20 cellular contexts compared by ENCODE assay signal in the genomic region with DNA sequence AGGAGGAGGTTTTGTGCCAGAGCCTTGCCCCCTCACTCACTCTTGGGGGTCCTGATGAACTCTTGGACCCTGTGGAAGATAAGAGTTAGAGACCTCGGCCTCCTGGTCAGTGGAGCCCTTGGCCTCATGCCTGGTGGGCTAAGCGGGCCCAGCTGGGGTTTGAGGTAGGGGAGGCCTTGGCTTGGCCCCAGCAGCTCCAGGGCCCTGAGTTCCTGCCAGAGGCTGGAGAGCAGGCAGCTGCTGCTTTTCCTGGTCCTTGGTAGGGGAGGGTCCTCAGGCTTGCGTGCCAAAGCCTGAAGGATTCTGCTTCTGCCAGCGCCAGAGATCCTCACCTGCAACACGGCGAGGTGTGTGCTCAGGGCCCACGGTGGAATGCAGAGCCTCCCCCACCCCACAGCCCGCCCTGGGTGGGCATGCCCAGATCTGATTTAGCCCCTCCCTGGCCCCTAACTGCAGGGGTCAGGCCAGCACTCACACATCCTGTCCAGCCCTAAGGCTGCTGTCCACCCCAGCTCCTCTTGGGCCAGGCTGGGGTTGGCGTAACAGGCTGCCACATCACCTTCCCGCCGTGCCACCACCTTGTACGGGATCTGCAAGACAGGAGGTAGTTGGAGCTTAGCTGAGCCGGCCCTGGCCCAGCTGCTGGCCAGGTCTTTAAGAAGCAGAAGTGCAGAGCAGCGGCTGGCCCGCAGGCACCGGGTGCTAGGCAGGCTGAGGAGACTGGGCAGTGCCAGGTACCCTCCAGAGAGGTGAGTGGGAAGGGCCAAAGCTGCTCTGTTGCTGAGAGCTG. TPM values are rescaled to one million over a fixed set of nuclear protein-coding genes. Genes with fewer than 3 reads are reported as not detected.
DNase-seq lines count a peak whose midpoint lies in the region; ATAC-seq and TF ChIP-seq lines count a peak whose summit lies in the region.
"Had no signal": no experiment of that assay in that cellular context is flagged by ENCODE, and none has a peak within 500 bp of the region (broad histone marks: within the 10 kb centered on the region; RNA-seq: fewer than 3 reads in every experiment).

No MANE protein-coding gene starts in this region.

- ATAC-seq in activated CD8-positive, alpha-beta T cell treated with anti-CD3 and anti-CD28 coated beads, Interleukin-2, amount 10 ng/mL, durations not matched to agents 7 days and 5 days = no peak
- no peak for ATAC-seq in activated CD8-positive, alpha-beta T cell treated with anti-CD3 and anti-CD28 coated beads for 36 hours
- ATAC-seq in stimulated activated effector memory CD8-positive, alpha-beta T cell treated with anti-CD3 and anti-CD28 coated beads, Interleukin-12 subunit alpha, Interleukin-12 subunit beta, amount 100 ng/mL, for 72 hours = no peak
- ATAC-seq: A549 had no signal

- H3K27me3 Mint-ChIP-seq in activated CD8-positive, alpha-beta T cell treated with anti-CD3 and anti-CD28 coated beads, Interleukin-2, amount 10 ng/mL, durations not matched to agents 7 days and 5 days (ENCODE audit: low read depth) = no peaks in the 10 kb centered on the region
- no peaks in the 10 kb centered on the region for H3K27me3 Mint-ChIP-seq in activated CD8-positive, alpha-beta T cell treated with anti-CD3 and anti-CD28 coated beads for 36 hours
- H3K27me3 Mint-ChIP-seq: activated naive CD8-positive, alpha-beta T cell treated with anti-CD3 and anti-CD28 coated beads, Interleukin-2, amount 10 ng/mL, durations not matched to agents 7 days and 5 days; dendritic cell treated with granulocyte-macrophage colony-stimulating factor and Interleukin-4, amounts not matched to agents 40 ng/mL and 50 ng/mL, for 4 days had no signal

- peaks cover 6 to 16% of the 10 kb centered on the region in 2 donors for H3K4me1 ChIP-seq in breast epithelium

- no peak overlapping the region for H3K4me3 Mint-ChIP-seq in activated CD8-positive, alpha-beta T cell treated with anti-CD3 and anti-CD28 coated beads, Interleukin-2, amount 10 ng/mL, durations not matched to agents 7 days and 5 days
- H3K4me3 Mint-ChIP-seq in activated CD8-positive, alpha-beta T cell treated with anti-CD3 and anti-CD28 coated beads for 36 hours = no peak overlapping the region
- H3K4me3 Mint-ChIP-seq in stimulated activated effector memory CD8-positive, alpha-beta T cell treated with anti-CD3 and anti-CD28 coated beads, Interleukin-12 subunit alpha, Interleukin-12 subunit beta, amount 100 ng/mL, for 72 hours = no peak overlapping the region
- H3K4me3 Mint-ChIP-seq: activated naive CD8-positive, alpha-beta T cell treated with anti-CD3 and anti-CD28 coated beads, Interleukin-2, amount 10 ng/mL, durations not matched to agents 7 days and 5 days; dendritic cell treated with granulocyte-macrophage colony-stimulating factor and Interleukin-4, amounts not matched to agents 40 ng/mL and 50 ng/mL, for 4 days; neural progenitor cell had no signal

- CTCF ChIA-PET in activated CD8-positive, alpha-beta T cell treated with anti-CD3 and anti-CD28 coated beads, Interleukin-2, amount 10 ng/mL, durations not matched to agents 7 days and 5 days (lab: Charles Lee) = no interaction called here
- CTCF ChIA-PET in activated CD8-positive, alpha-beta T cell treated with anti-CD3 and anti-CD28 coated beads for 36 hours (lab: Charles Lee) = interaction anchor here (1.2 to 3.9 kb wide), 2 partner anchors 15 to 25 kb away, joined by 3 to 18 read pairs; no protein-coding TSS in a partner anchor

- no peak for DNase-seq in activated CD8-positive, alpha-beta T cell treated with anti-CD3 and anti-CD28 coated beads, Interleukin-2, amount 10 ng/mL, durations not matched to agents 7 days and 5 days
- DNase-seq in activated CD8-positive, alpha-beta T cell treated with anti-CD3 and anti-CD28 coated beads for 36 hours = no peak
- DNase-seq in breast epithelium (ENCODE audit: low spot score in 2 of 2) = no peak
- DNase-seq in stimulated activated effector memory CD8-positive, alpha-beta T cell treated with anti-CD3 and anti-CD28 coated beads, Interleukin-12 subunit alpha, Interleukin-12 subunit beta, amount 100 ng/mL, for 72 hours (ENCODE audit: low spot score in 2 of 2) = no peak
- no peak for DNase-seq in DMS153 treated with DMSO at 0.1 percent for 48 hours (lab: John Stamatoyannopoulos, UW; ENCODE audit: unreplicated experiment)
- DNase-seq in ecto neural progenitor cell (ENCODE audit: low spot score) = no peak
- DNase-seq: activated naive CD8-positive, alpha-beta T cell treated with anti-CD3 and anti-CD28 coated beads, Interleukin-2, amount 10 ng/mL, durations not matched to agents 7 days and 5 days; activated T-cell treated with anti-CD3 and anti-CD28 coated beads, Interleukin-2, amount 50 U/mL, for 1 hour; brain microvascular endothelial cell; GDM1; HCEC 1CT; IMR-90; mesendoderm; NCI-H187; SW 1271; tibial artery had no signal

- POLR2A ChIA-PET in activated CD8-positive, alpha-beta T cell treated with anti-CD3 and anti-CD28 coated beads, Interleukin-2, amount 10 ng/mL, durations not matched to agents 7 days and 5 days (lab: Charles Lee) = interaction anchor here (1.3 to 2.6 kb wide), 2 partner anchors 12 to 18 kb away, joined by 4 to 10 read pairs; a partner anchor contains a TSS
- POLR2A ChIA-PET in activated CD8-positive, alpha-beta T cell treated with anti-CD3 and anti-CD28 coated beads for 36 hours (lab: Charles Lee) = interaction anchor here (16.5 kb wide), 1 partner anchor 17 kb away, joined by 168 read pairs; a partner anchor contains a TSS

- no peaks in the 10 kb centered on the region for H3K36me3 ChIP-seq in breast epithelium
- H3K36me3 ChIP-seq: neural progenitor cell had no signal

- H3K4me3 ChIP-seq in breast epithelium = no peak overlapping the region
- H3K4me3 ChIP-seq: A549, BLaER1, neural progenitor cell, tibial artery had no signal

- H3K36me3 Mint-ChIP-seq in activated CD8-positive, alpha-beta T cell treated with anti-CD3 and anti-CD28 coated beads, Interleukin-2, amount 10 ng/mL, durations not matched to agents 7 days and 5 days (ENCODE audit: low read depth) = peaks cover 34% of the 10 kb centered on the region
- H3K36me3 Mint-ChIP-seq in activated CD8-positive, alpha-beta T cell treated with anti-CD3 and anti-CD28 coated beads for 36 hours (ENCODE audit: low read depth) = peaks cover 36% of the 10 kb centered on the region
- H3K36me3 Mint-ChIP-seq in stimulated activated effector memory CD8-positive, alpha-beta T cell treated with anti-CD3 and anti-CD28 coated beads, Interleukin-12 subunit alpha, Interleukin-12 subunit beta, amount 100 ng/mL, for 72 hours = peaks cover 84% of the 10 kb centered on the region

- H3K27ac ChIP-seq in breast epithelium = peak overlapping the region; percentile 39 to 54
- H3K27ac ChIP-seq: BLaER1, brain microvascular endothelial cell, neural progenitor cell, tibial artery had no signal

- peak overlapping the region; percentile 43 for H3K27ac Mint-ChIP-seq in activated CD8-positive, alpha-beta T cell treated with anti-CD3 and anti-CD28 coated beads, Interleukin-2, amount 10 ng/mL, durations not matched to agents 7 days and 5 days
- no peak overlapping the region for H3K27ac Mint-ChIP-seq in activated CD8-positive, alpha-beta T cell treated with anti-CD3 and anti-CD28 coated beads for 36 hours
- H3K27ac Mint-ChIP-seq in stimulated activated effector memory CD8-positive, alpha-beta T cell treated with anti-CD3 and anti-CD28 coated beads, Interleukin-12 subunit alpha, Interleukin-12 subunit beta, amount 100 ng/mL, for 72 hours = peak overlapping the region; percentile 56
- H3K27ac Mint-ChIP-seq: activated naive CD8-positive, alpha-beta T cell treated with anti-CD3 and anti-CD28 coated beads, Interleukin-2, amount 10 ng/mL, durations not matched to agents 7 days and 5 days had no signal

- H3K4me1 Mint-ChIP-seq in activated CD8-positive, alpha-beta T cell treated with anti-CD3 and anti-CD28 coated beads, Interleukin-2, amount 10 ng/mL, durations not matched to agents 7 days and 5 days (ENCODE audit: low read depth) = peaks cover 36% of the 10 kb centered on the region
- H3K4me1 Mint-ChIP-seq in activated CD8-positive, alpha-beta T cell treated with anti-CD3 and anti-CD28 coated beads for 36 hours (ENCODE audit: low read depth) = peaks cover 22% of the 10 kb centered on the region
- H3K4me1 Mint-ChIP-seq in stimulated activated effector memory CD8-positive, alpha-beta T cell treated with anti-CD3 and anti-CD28 coated beads, Interleukin-12 subunit alpha, Interleukin-12 subunit beta, amount 100 ng/mL, for 72 hours = peaks cover 47% of the 10 kb centered on the region

- H3K27me3 ChIP-seq in breast epithelium = no peaks in the 10 kb centered on the region
- H3K27me3 ChIP-seq: BLaER1, brain microvascular endothelial cell, tibial artery had no signal

- H3K9me3 ChIP-seq in breast epithelium = no peaks in the 10 kb centered on the region
- H3K9me3 ChIP-seq: A549, BLaER1, tibial artery had no signal

- no peaks in the 10 kb centered on the region for H3K9me3 Mint-ChIP-seq in activated CD8-positive, alpha-beta T cell treated with anti-CD3 and anti-CD28 coated beads, Interleukin-2, amount 10 ng/mL, durations not matched to agents 7 days and 5 days (ENCODE audit: insufficient read depth)
- H3K9me3 Mint-ChIP-seq in activated CD8-positive, alpha-beta T cell treated with anti-CD3 and anti-CD28 coated beads for 36 hours = no peaks in the 10 kb centered on the region
- no peaks in the 10 kb centered on the region for H3K9me3 Mint-ChIP-seq in stimulated activated effector memory CD8-positive, alpha-beta T cell treated with anti-CD3 and anti-CD28 coated beads, Interleukin-12 subunit alpha, Interleukin-12 subunit beta, amount 100 ng/mL, for 72 hours
- H3K9me3 Mint-ChIP-seq: activated naive CD8-positive, alpha-beta T cell treated with anti-CD3 and anti-CD28 coated beads, Interleukin-2, amount 10 ng/mL, durations not matched to agents 7 days and 5 days; dendritic cell treated with granulocyte-macrophage colony-stimulating factor and Interleukin-4, amounts not matched to agents 40 ng/mL and 50 ng/mL, for 4 days; neural progenitor cell had no signal

- no peak for TF ChIP-seq POLR2A in breast epithelium (IDR thresholded peaks at IDR 0.05)

- no peak for TF ChIP-seq CTCF in activated CD8-positive, alpha-beta T cell treated with anti-CD3 and anti-CD28 coated beads for 36 hours (IDR thresholded peaks at IDR 0.05)
- no peak for TF ChIP-seq CTCF in breast epithelium (IDR thresholded peaks at IDR 0.05)

- intact Hi-C loops in activated CD8-positive, alpha-beta T cell treated with anti-CD3 and anti-CD28 coated beads for 36 hours (cut with micrococcal nuclease) = no loop called here
- intact Hi-C loops in breast epithelium (cut with DNase I; ENCODE audit: low total_unique reads) = no loop called here

RNA-seq across cellular contexts. Expression of a gene that starts 4.7 kb away (rescaled TPM):
- total RNA-seq in activated CD8-positive, alpha-beta T cell treated with anti-CD3 and anti-CD28 coated beads, Interleukin-2, amount 10 ng/mL, durations not matched to agents 7 days and 5 days = 10 to 100 TPM; 27.6 to 31.9 TPM
- 10 to 100 TPM; 40.7 to 43.6 TPM for total RNA-seq in activated CD8-positive, alpha-beta T cell treated with anti-CD3 and anti-CD28 coated beads for 36 hours
- 10 to 100 TPM in 2 of 3 donors, 1 to 10 TPM in 1; 9.9 to 31.2 (median 28.2) TPM for total RNA-seq in breast epithelium

RNA-seq across cellular contexts. Expression of a gene that starts 4.9 kb away (rescaled TPM):
- 10 to 100 TPM; 84.2 to 88.2 TPM for total RNA-seq in activated CD8-positive, alpha-beta T cell treated with anti-CD3 and anti-CD28 coated beads, Interleukin-2, amount 10 ng/mL, durations not matched to agents 7 days and 5 days
- 10 to 100 TPM; 57.0 to 59.2 TPM for total RNA-seq in activated CD8-positive, alpha-beta T cell treated with anti-CD3 and anti-CD28 coated beads for 36 hours
- 10 to 100 TPM; 31.8 to 52.8 (median 49.5) TPM for total RNA-seq in breast epithelium

RNA-seq across cellular contexts. Expression of a gene that starts 17.7 kb away (rescaled TPM):
- total RNA-seq in activated CD8-positive, alpha-beta T cell treated with anti-CD3 and anti-CD28 coated beads, Interleukin-2, amount 10 ng/mL, durations not matched to agents 7 days and 5 days = 10 to 100 TPM; 62.3 to 67.9 TPM
- 10 to 100 TPM; 65.8 to 65.9 TPM for total RNA-seq in activated CD8-positive, alpha-beta T cell treated with anti-CD3 and anti-CD28 coated beads for 36 hours
- 10 to 100 TPM; 46.9 to 62.8 (median 60.3) TPM for total RNA-seq in breast epithelium

RNA-seq across cellular contexts. Expression of a gene that starts 29.4 kb away (rescaled TPM):
- total RNA-seq in activated CD8-positive, alpha-beta T cell treated with anti-CD3 and anti-CD28 coated beads, Interleukin-2, amount 10 ng/mL, durations not matched to agents 7 days and 5 days = 10 to 100 TPM; 24.9 to 27.1 TPM
- 10 to 100 TPM; 44.9 to 46.0 TPM for total RNA-seq in activated CD8-positive, alpha-beta T cell treated with anti-CD3 and anti-CD28 coated beads for 36 hours
- 10 to 100 TPM; 31.7 to 42.4 (median 39.0) TPM for total RNA-seq in breast epithelium

RNA-seq across cellular contexts. Expression of a gene that starts 52.6 kb away (rescaled TPM):
- 10 to 100 TPM; 29.2 to 31.0 TPM for total RNA-seq in activated CD8-positive, alpha-beta T cell treated with anti-CD3 and anti-CD28 coated beads, Interleukin-2, amount 10 ng/mL, durations not matched to agents 7 days and 5 days
- total RNA-seq in activated CD8-positive, alpha-beta T cell treated with anti-CD3 and anti-CD28 coated beads for 36 hours = 10 to 100 TPM; 29.7 to 29.9 TPM
- 10 to 100 TPM; 30.3 to 61.9 (median 32.8) TPM for total RNA-seq in breast epithelium
